ENCODE assay signal across 9 cellular contexts in the genomic region with DNA sequence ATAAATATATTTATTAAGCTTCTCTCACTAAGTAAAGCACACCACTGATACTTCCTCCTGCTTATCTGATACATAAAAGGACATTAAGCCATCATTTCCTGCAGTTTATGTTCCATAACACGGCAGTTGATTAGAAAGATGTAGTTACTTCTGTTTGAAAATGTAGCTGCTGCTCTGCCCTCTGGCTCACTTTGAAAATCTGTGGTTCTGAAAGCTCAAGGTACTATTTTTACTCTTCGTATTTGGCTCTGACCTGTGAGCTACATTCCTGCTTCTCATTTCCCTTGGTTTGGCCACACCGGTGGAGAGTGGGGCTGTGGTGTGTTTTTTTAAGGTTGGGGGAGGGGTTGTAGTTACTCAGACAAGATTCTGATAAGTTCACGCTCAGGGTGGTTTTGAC. TPM values are rescaled to one million over a fixed set of nuclear protein-coding genes. Genes with fewer than 3 reads are reported as not detected.
DNase-seq lines count a peak whose midpoint lies in the region; ATAC-seq, FAIRE-seq and TF ChIP-seq lines count a peak whose summit lies in the region.
"Had no signal": no experiment of that assay in that cellular context is flagged by ENCODE, and none has a peak within 500 bp of the region (broad histone marks: within the 10 kb centered on the region; RNA-seq: fewer than 3 reads in every experiment).

No MANE protein-coding gene starts in this region.

- H3K4me3 ChIP-seq in vagina = no peak overlapping the region

- no peak overlapping the region for H3K27ac ChIP-seq in vagina

- DNase-seq in KG1 (lab: John Stamatoyannopoulos, UW) (peak; percentile 28), iris pigment epithelial cell (ENCODE audit: low read depth) (peak; percentile 12), islet precursor cell (no peak), vagina (ENCODE audit: extremely low spot score in 2 of 2) (no peak), D721Med (ENCODE audit: insufficient read length, low spot score) (no peak)
- DNase-seq in stimulated activated CD4-positive, alpha-beta T cell treated with anti-CD3 and anti-CD28 coated beads, Interleukin-2, amount 100 ng/mL, for 48 hours = no peak

- no peak for TF ChIP-seq POLR2A in vagina (IDR thresholded peaks at IDR 0.05)

- intact Hi-C loops in vagina (cut with DNase I) = no loop called here

- peak; percentile 90 for ATAC-seq in GM18517 (IDR thresholded peaks at IDR 0.05; ENCODE audit: unreplicated experiment)
- peak; percentile 98 for ATAC-seq in GM21717 (IDR thresholded peaks at IDR 0.05; ENCODE audit: unreplicated experiment)

- no peaks in the 10 kb centered on the region for H3K9me3 ChIP-seq in vagina

- H3K27me3 ChIP-seq in vagina = no peaks in the 10 kb centered on the region

- H3K36me3 ChIP-seq in vagina = no peaks in the 10 kb centered on the region

- no peak for FAIRE-seq in D721Med (lab: Jason Lieb, UNC)

- no peaks in the 10 kb centered on the region for H3K4me1 ChIP-seq in vagina

- TF ChIP-seq CTCF in vagina (IDR thresholded peaks at IDR 0.05) = no peak
- TF ChIP-seq CTCF in D721Med (IDR thresholded peaks at IDR 0.05; ENCODE audit: insufficient read depth, missing control alignments) = no peak

RNA-seq across cellular contexts. Expression of a gene that starts 12.8 kb away (rescaled TPM):
- 2.0 TPM for total RNA-seq in vagina
- total RNA-seq: osteocyte had no signal

Comparison
In these comparisons a context has a peak if more than half of its experiments do, and no peak if none do; other contexts are left out.
1. DNase-seq: peak in KG1 (single experiment) and iris pigment epithelial cell (single experiment); none in islet precursor cell (single experiment), stimulated activated CD4-positive, alpha-beta T cell treated with anti-CD3 and anti-CD28 coated beads, Interleukin-2, amount 100 ng/mL, for 48 hours (0 of 2), vagina (0 of 2) and D721Med (single experiment).